Comparison of ENCODE assay signal across 8 cellular contexts in the genomic region with DNA sequence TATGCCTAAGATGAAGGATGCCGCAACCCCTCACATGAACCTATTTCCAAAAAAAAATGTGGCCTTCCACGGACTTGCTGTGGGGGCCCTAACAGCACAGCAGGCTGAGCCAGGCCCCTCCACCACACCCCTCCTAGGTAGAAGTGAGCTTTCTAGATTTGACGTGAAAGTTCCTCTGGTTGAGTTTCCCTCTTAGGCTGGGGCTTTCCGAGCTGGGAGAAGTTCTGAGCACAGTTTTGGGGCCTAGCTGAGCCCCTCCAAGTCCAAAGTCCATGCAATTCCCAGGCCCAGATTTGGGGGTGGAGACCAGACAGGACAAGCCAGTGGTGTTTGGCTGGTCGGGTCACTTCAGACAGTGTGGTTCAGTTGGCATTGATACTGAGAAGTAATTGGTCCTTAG. TPM values are rescaled to one million over a fixed set of nuclear protein-coding genes. Genes with fewer than 3 reads are reported as not detected.
A peak's percentile ranks its signal among the peaks of the same experiment; 100 is the strongest.
DNase-seq lines count a peak whose midpoint lies in the region; ATAC-seq, FAIRE-seq and TF ChIP-seq lines count a peak whose summit lies in the region.

No MANE protein-coding gene starts in this region.

- H3K27ac Mint-ChIP-seq in stimulated activated effector memory CD8-positive, alpha-beta T cell treated with anti-CD3 and anti-CD28 coated beads, Interleukin-12 subunit alpha, Interleukin-12 subunit beta, amount 100 ng/mL, for 72 hours: no peak overlapping the region
- no peak overlapping the region for H3K27ac Mint-ChIP-seq in activated naive CD4-positive, alpha-beta T cell treated with anti-CD3 and anti-CD28 coated beads, Interleukin-2, amount 50 U/mL, for 72 hours

- no peak for TF ChIP-seq CTCF in colonic mucosa (IDR thresholded peaks at IDR 0.05)

- FAIRE-seq in GM18507 (lab: Jason Lieb, UNC): peak; percentile 33

- H3K27ac ChIP-seq in colonic mucosa: no peak overlapping the region

- intact Hi-C loops in colonic mucosa (cut with DNase I): loop anchor here (1.0 kb wide), 1 partner anchor 30 kb away; no protein-coding TSS in a partner anchor

- peaks cover 16% of the 10 kb centered on the region for H3K4me1 ChIP-seq in colonic mucosa

- H3K9me3 ChIP-seq in colonic mucosa: no peaks in the 10 kb centered on the region

- DNase-seq in GM18507 (ENCODE audit: extremely low spot score, insufficient read length, low read depth) (no peak), colonic mucosa (no peak), T1000 (lab: John Stamatoyannopoulos, UW) (no peak), NCI-H128 (lab: John Stamatoyannopoulos, UW; ENCODE audit: unreplicated experiment) (no peak)
- DNase-seq in stimulated activated effector memory CD8-positive, alpha-beta T cell treated with anti-CD3 and anti-CD28 coated beads, Interleukin-12 subunit alpha, Interleukin-12 subunit beta, amount 100 ng/mL, for 72 hours (ENCODE audit: low spot score in 2 of 2): no peak
- no peak for DNase-seq in central memory CD4-positive, alpha-beta T cell
- DNase-seq in activated naive CD4-positive, alpha-beta T cell treated with anti-CD3 and anti-CD28 coated beads, Interleukin-2, amount 50 U/mL, for 72 hours (ENCODE audit: low spot score in 2 of 2): no peak

- H3K36me3 ChIP-seq in colonic mucosa: peaks cover 12% of the 10 kb centered on the region

- H3K36me3 Mint-ChIP-seq in stimulated activated effector memory CD8-positive, alpha-beta T cell treated with anti-CD3 and anti-CD28 coated beads, Interleukin-12 subunit alpha, Interleukin-12 subunit beta, amount 100 ng/mL, for 72 hours: no peaks in the 10 kb centered on the region
- no peaks in the 10 kb centered on the region for H3K36me3 Mint-ChIP-seq in activated naive CD4-positive, alpha-beta T cell treated with anti-CD3 and anti-CD28 coated beads, Interleukin-2, amount 50 U/mL, for 72 hours

- H3K27me3 ChIP-seq in colonic mucosa: no peaks in the 10 kb centered on the region

- H3K4me3 ChIP-seq in colonic mucosa: no peak overlapping the region

- H3K9ac ChIP-seq in colonic mucosa (ENCODE audit: low read depth in 2 of 2, low read length in 2 of 2): peak overlapping the region; percentile 47 to 51

- H3K9me3 Mint-ChIP-seq in stimulated activated effector memory CD8-positive, alpha-beta T cell treated with anti-CD3 and anti-CD28 coated beads, Interleukin-12 subunit alpha, Interleukin-12 subunit beta, amount 100 ng/mL, for 72 hours: no peaks in the 10 kb centered on the region
- H3K9me3 Mint-ChIP-seq in activated naive CD4-positive, alpha-beta T cell treated with anti-CD3 and anti-CD28 coated beads, Interleukin-2, amount 50 U/mL, for 72 hours: no peaks in the 10 kb centered on the region

- H3K4me3 Mint-ChIP-seq in stimulated activated effector memory CD8-positive, alpha-beta T cell treated with anti-CD3 and anti-CD28 coated beads, Interleukin-12 subunit alpha, Interleukin-12 subunit beta, amount 100 ng/mL, for 72 hours: peak overlapping the region; percentile 78

- peak; percentile 38 for ATAC-seq in HG02759 (IDR thresholded peaks at IDR 0.05; ENCODE audit: unreplicated experiment)
- no peak for ATAC-seq in stimulated activated effector memory CD8-positive, alpha-beta T cell treated with anti-CD3 and anti-CD28 coated beads, Interleukin-12 subunit alpha, Interleukin-12 subunit beta, amount 100 ng/mL, for 72 hours
- ATAC-seq in activated naive CD4-positive, alpha-beta T cell treated with anti-CD3 and anti-CD28 coated beads, Interleukin-2, amount 50 U/mL, for 72 hours: no peak

- H3K4me1 Mint-ChIP-seq in stimulated activated effector memory CD8-positive, alpha-beta T cell treated with anti-CD3 and anti-CD28 coated beads, Interleukin-12 subunit alpha, Interleukin-12 subunit beta, amount 100 ng/mL, for 72 hours: peaks cover 21% of the 10 kb centered on the region

RNA-seq across cellular contexts. Expression of gene PHLDA3, which starts 13.8 kb away (rescaled TPM):
- total RNA-seq in colonic mucosa: 10 to 100 TPM; 13.1 to 21.2 TPM
- total RNA-seq in activated naive CD4-positive, alpha-beta T cell treated with anti-CD3 and anti-CD28 coated beads, Interleukin-2, amount 50 U/mL, for 72 hours: 10 to 100 TPM in 1 of 2 donors, 1 to 10 TPM in 1; 5.7 to 13.0 TPM

RNA-seq across cellular contexts. Expression of gene CSRP1, which starts 24.2 kb away (rescaled TPM):
- total RNA-seq in colonic mucosa: 100 to 1,000 TPM; 186 to 376 TPM
- 10 to 100 TPM; 13.2 to 57.6 TPM for total RNA-seq in activated naive CD4-positive, alpha-beta T cell treated with anti-CD3 and anti-CD28 coated beads, Interleukin-2, amount 50 U/mL, for 72 hours

RNA-seq across cellular contexts. Expression of gene NAV1, which starts 56.2 kb away (rescaled TPM):
- total RNA-seq in colonic mucosa: 10 to 100 TPM; 17.9 to 24.1 TPM
- 1 to 10 TPM in 1 of 2 donors, under 1 TPM in 1; 0.48 to 3.1 TPM for total RNA-seq in activated naive CD4-positive, alpha-beta T cell treated with anti-CD3 and anti-CD28 coated beads, Interleukin-2, amount 50 U/mL, for 72 hours

Comparison
In these comparisons a context has a peak if more than half of its experiments do, and no peak if none do; other contexts are left out.
1. RNA of gene NAV1, which starts 56.2 kb away (total RNA-seq): 17.9 to 24.1 TPM in colonic mucosa; 0.48 to 3.1 TPM in activated naive CD4-positive, alpha-beta T cell treated with anti-CD3 and anti-CD28 coated beads, Interleukin-2, amount 50 U/mL, for 72 hours; every median in the first group is over 4 times any median in the second.